In the genomic region with DNA sequence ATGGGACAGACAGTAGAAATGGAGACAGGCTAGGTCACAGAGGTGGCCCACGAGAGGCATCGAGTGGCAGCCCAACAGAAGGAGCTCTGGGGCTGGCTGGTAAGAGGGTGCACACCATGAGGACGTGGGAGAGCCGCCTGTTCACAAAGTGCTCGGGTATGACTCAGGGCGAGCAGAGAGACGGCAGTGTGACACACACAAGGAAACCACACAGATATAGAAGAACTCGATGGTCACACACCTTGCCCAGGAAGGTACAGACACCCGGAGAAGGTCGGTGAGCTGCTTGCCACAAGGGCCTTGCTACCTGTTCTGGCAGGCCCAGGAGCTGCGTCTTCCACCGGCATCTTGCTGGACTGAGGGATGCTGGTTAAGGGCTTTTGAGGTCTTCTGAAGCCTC, we compare ENCODE assay signal across 19 cellular contexts. TPM values are rescaled to one million over a fixed set of nuclear protein-coding genes. Genes with fewer than 3 reads are reported as not detected.
DNase-seq lines count a peak whose midpoint lies in the region; ATAC-seq and TF ChIP-seq lines count a peak whose summit lies in the region.
"Had no signal": no experiment of that assay in that cellular context is flagged by ENCODE, and none has a peak within 500 bp of the region (broad histone marks: within the 10 kb centered on the region; RNA-seq: fewer than 3 reads in every experiment).

No MANE protein-coding gene starts in this region.

- CTCF ChIA-PET in HCT116 (lab: Charles Lee) = no interaction called here

- H3K79me2 ChIP-seq in HCT116 (ENCODE audit: insufficient read depth, low read length) = no peaks in the 10 kb centered on the region

- peak; percentile 63 for DNase-seq in Daoy (ENCODE audit: low read depth)
- DNase-seq in HCT116 (ENCODE audit: low read depth, low spot score) = no peak
- DNase-seq in astrocyte of the hippocampus (ENCODE audit: low read depth, low spot score) = peak; percentile 31
- no peak for DNase-seq in mucosa of descending colon
- DNase-seq in NCI-H774 (lab: John Stamatoyannopoulos, UW) = no peak
- no peak for DNase-seq in dedifferentiated amniotic fluid mesenchymal stem cell (ENCODE audit: extremely low spot score)
- DNase-seq in T-helper 17 cell = no peak
- DNase-seq: activated naive CD4-positive, alpha-beta T cell treated with anti-CD3 and anti-CD28 coated beads for 36 hours; AML-193; dorsolateral prefrontal cortex; esophagus squamous epithelium; heart left ventricle; islet precursor cell; mesendoderm; NCI-H1092; NCI-H2107; NCI-H526 treated with DMSO at 0.1 percent for 48 hours; SK-N-SH had no signal

- no peak overlapping the region for H3K27ac Mint-ChIP-seq in T-helper 17 cell
- H3K27ac Mint-ChIP-seq: activated naive CD4-positive, alpha-beta T cell treated with anti-CD3 and anti-CD28 coated beads for 36 hours had no signal

- no peak for TF ChIP-seq CTCF in HCT116 (IDR thresholded peaks at IDR 0.05 in 2 of 3, conservative IDR thresholded peaks at IDR 0.05 in 1 of 3; ENCODE audit: borderline replicate concordance in 1 of 3, insufficient read depth in 1 of 3, low read depth in 2 of 3, low read length in 2 of 3)
- TF ChIP-seq CTCF in mucosa of descending colon (IDR thresholded peaks at IDR 0.05) = no peak

- no peak overlapping the region for H3K27ac ChIP-seq in HCT116 (ENCODE audit: low read depth, low read length)
- H3K27ac ChIP-seq: dorsolateral prefrontal cortex had no signal

- H3K27me3 Mint-ChIP-seq in T-helper 17 cell = peaks cover 17% of the 10 kb centered on the region

- peak; percentile 55; the same call in 1 of the 2 replicates for ATAC-seq in HCT116
- ATAC-seq in mucosa of descending colon = peak; percentile 32
- no peak for ATAC-seq in HG03432 (IDR thresholded peaks at IDR 0.05; ENCODE audit: unreplicated experiment)
- ATAC-seq in T-helper 17 cell = no peak
- ATAC-seq: heart left ventricle had no signal

- RAD21 ChIA-PET in HCT116 (lab: Charles Lee; ENCODE audit: low non-redundant PET in 1 of 2, low total read pairs in 2 of 2, uncharacterized antibody in 2 of 2, unreplicated experiment in 2 of 2) = no interaction called here

- peaks cover 0 to 16% of the 10 kb centered on the region in 2 experiments; a peak in 2 of 4 replicates for H3K4me1 ChIP-seq in HCT116 (ENCODE audit: control insufficient read depth in 1 of 2, insufficient read depth in 2 of 2, low read length in 2 of 2)
- no peaks in the 10 kb centered on the region for H3K4me1 ChIP-seq in mucosa of descending colon (ENCODE audit: low read depth)

- H3K4me3 ChIP-seq in HCT116 (replicated peaks in 1 of 2; ENCODE audit: low read depth in 1 of 2, low read length in 2 of 2) = no peak overlapping the region
- no peak overlapping the region for H3K4me3 ChIP-seq in mucosa of descending colon
- H3K4me3 ChIP-seq: dorsolateral prefrontal cortex, esophagus squamous epithelium, heart left ventricle had no signal

- no peaks in the 10 kb centered on the region for H3K9me2 ChIP-seq in HCT116 (ENCODE audit: insufficient read depth)
- H3K9me2 ChIP-seq: SK-N-SH had no signal

- H2AFZ ChIP-seq in HCT116 (ENCODE audit: low read depth, low read length, poor library complexity, severe bottlenecking) = no peak overlapping the region

- H3K9ac ChIP-seq in HCT116 (ENCODE audit: low read length) = no peak overlapping the region
- H3K9ac ChIP-seq: SK-N-SH had no signal

- TF ChIP-seq RAD21 in HCT116 (IDR thresholded peaks at IDR 0.05; ENCODE audit: low read depth) = no peak

- no peaks in the 10 kb centered on the region for H3K27me3 ChIP-seq in HCT116 (ENCODE audit: insufficient read depth, low read length)
- H3K27me3 ChIP-seq: dorsolateral prefrontal cortex, esophagus squamous epithelium, heart left ventricle had no signal

- peaks cover 4% of the 10 kb centered on the region for H3K36me3 Mint-ChIP-seq in T-helper 17 cell (ENCODE audit: low read depth)

- peaks cover 3% of the 10 kb centered on the region for H3K4me1 Mint-ChIP-seq in T-helper 17 cell

- H4K20me1 ChIP-seq in HCT116 (ENCODE audit: insufficient read depth) = no peaks in the 10 kb centered on the region

- no peak overlapping the region for H3K4me3 Mint-ChIP-seq in T-helper 17 cell
- H3K4me3 Mint-ChIP-seq: activated naive CD4-positive, alpha-beta T cell treated with anti-CD3 and anti-CD28 coated beads for 36 hours had no signal

- intact Hi-C loops in HCT116 (cut with micrococcal nuclease) = no loop called here
- intact Hi-C loops in mucosa of descending colon (cut with DNase I, micrococcal nuclease) = no loop called here

- no peak for TF ChIP-seq POLR2A in HCT116 (IDR thresholded peaks at IDR 0.05; ENCODE audit: borderline replicate concordance, extremely low read depth, insufficient read depth, insufficient read length)

- H3K36me3 ChIP-seq in HCT116 (ENCODE audit: control insufficient read depth in 1 of 2, insufficient read depth in 2 of 2, low read length in 2 of 2) (no peaks in the 10 kb centered on the region), mucosa of descending colon (ENCODE audit: low read depth) (no peaks in the 10 kb centered on the region)
- H3K36me3 ChIP-seq: heart left ventricle had no signal

- 0 out of 2 replicates have a peak overlapping the region, but pooled peaks have one; percentile 10 for H3K4me2 ChIP-seq in HCT116 (ENCODE audit: low read length)

- H3K9me3 ChIP-seq in HCT116 (ENCODE audit: control insufficient read depth in 1 of 2, insufficient read depth in 1 of 2, low read depth in 1 of 2, low read length in 2 of 2) = no peaks in the 10 kb centered on the region
- no peaks in the 10 kb centered on the region for H3K9me3 ChIP-seq in mucosa of descending colon
- H3K9me3 ChIP-seq in T-helper 17 cell (ENCODE audit: control insufficient read depth, low read length, poor library complexity, severe bottlenecking) = no peaks in the 10 kb centered on the region
- H3K9me3 ChIP-seq: esophagus squamous epithelium, heart left ventricle, SK-N-SH had no signal

- BruUV-seq in HCT116 (replicated peaks; lab: Mats Ljungman, UMichigan) = no TSS peak

- POLR2A ChIA-PET in HCT116 (lab: Charles Lee) = no interaction called here

TF ChIP-seq in HCT116, 20 proteins besides CTCF, POLR2A, EP300 and RAD21 (continues in another document):
- TF ChIP-seq EZH2phosphoT487 (IDR thresholded peaks at IDR 0.05; ENCODE audit: borderline replicate concordance) (no peak), ELF1 (IDR thresholded peaks at IDR 0.05; ENCODE audit: borderline replicate concordance, low read depth) (no peak), EZH2 (IDR thresholded peaks at IDR 0.05) (no peak), ZFX (IDR thresholded peaks at IDR 0.05) (no peak), YY1 (IDR thresholded peaks at IDR 0.05; ENCODE audit: extremely low read depth, insufficient replicate concordance, low read depth, low read length) (no peak), CBX3 (IDR thresholded peaks at IDR 0.05; ENCODE audit: low read depth) (no peak), JUND (IDR thresholded peaks at IDR 0.05) (no peak), SIN3A (IDR thresholded peaks at IDR 0.05; ENCODE audit: low read depth) (no peak)
- TF ChIP-seq, protein P1, sequence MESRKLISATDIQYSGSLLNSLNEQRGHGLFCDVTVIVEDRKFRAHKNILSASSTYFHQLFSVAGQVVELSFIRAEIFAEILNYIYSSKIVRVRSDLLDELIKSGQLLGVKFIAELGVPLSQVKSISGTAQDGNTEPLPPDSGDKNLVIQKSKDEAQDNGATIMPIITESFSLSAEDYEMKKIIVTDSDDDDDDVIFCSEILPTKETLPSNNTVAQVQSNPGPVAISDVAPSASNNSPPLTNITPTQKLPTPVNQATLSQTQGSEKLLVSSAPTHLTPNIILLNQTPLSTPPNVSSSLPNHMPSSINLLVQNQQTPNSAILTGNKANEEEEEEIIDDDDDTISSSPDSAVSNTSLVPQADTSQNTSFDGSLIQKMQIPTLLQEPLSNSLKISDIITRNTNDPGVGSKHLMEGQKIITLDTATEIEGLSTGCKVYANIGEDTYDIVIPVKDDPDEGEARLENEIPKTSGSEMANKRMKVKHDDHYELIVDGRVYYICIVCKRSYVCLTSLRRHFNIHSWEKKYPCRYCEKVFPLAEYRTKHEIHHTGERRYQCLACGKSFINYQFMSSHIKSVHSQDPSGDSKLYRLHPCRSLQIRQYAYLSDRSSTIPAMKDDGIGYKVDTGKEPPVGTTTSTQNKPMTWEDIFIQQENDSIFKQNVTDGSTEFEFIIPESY (IDR thresholded peaks at IDR 0.05; ENCODE audit: extremely low read depth, insufficient replicate concordance, low read length) = no peak
- TF ChIP-seq, protein P2, sequence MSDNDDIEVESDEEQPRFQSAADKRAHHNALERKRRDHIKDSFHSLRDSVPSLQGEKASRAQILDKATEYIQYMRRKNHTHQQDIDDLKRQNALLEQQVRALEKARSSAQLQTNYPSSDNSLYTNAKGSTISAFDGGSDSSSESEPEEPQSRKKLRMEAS (IDR thresholded peaks at IDR 0.05) = no peak

RNA-seq across cellular contexts. Expression of a gene that starts 50.2 kb away (rescaled TPM):
- total RNA-seq in Daoy (2014; rRNA removed; shearing (Covaris generic)) = 5.0 and 5.2 TPM in 2 replicates
- total RNA-seq in HCT116 (2021; ENCODE audit: unreplicated experiment) (1.8 TPM), mucosa of descending colon (100 to 1,000 TPM; 141 to 645 (median 213) TPM), T-helper 17 cell (not detected)
- 2.0 TPM in 2 replicates for polyA plus RNA-seq in HCT116 (2012)

RNA-seq across cellular contexts. Expression of a gene that starts 54.1 kb away (rescaled TPM):
- total RNA-seq in Daoy (2014; rRNA removed; shearing (Covaris generic)) = 7.8 and 8.1 TPM in 2 replicates
- 8.5 TPM for total RNA-seq in HCT116 (2021; ENCODE audit: unreplicated experiment)
- polyA plus RNA-seq in HCT116 (2012) = 1.5 and 2.2 TPM in 2 replicates
- 10 to 100 TPM in 2 of 3 donors, 1 to 10 TPM in 1; 6.1 to 12.7 (median 11.4) TPM for total RNA-seq in mucosa of descending colon
- 10 to 100 TPM; 11.8 to 17.6 TPM for total RNA-seq in T-helper 17 cell

Comparison
In these comparisons a context has a peak if more than half of its experiments do, and no peak if none do; other contexts are left out.
1. DNase-seq: peak in Daoy (single experiment) and astrocyte of the hippocampus (single experiment); none in HCT116 (single experiment), mucosa of descending colon (0 of 3), NCI-H774 (single experiment), dedifferentiated amniotic fluid mesenchymal stem cell (single experiment) and T-helper 17 cell (0 of 3).
2. ATAC-seq: peak in HCT116 (single experiment) and mucosa of descending colon (single experiment); none in HG03432 (single experiment) and T-helper 17 cell (single experiment).
3. RNA of a gene that starts 50.2 kb away (total RNA-seq): 141 to 645 TPM in mucosa of descending colon; 5.0 to 5.2 TPM in Daoy, 1.8 TPM in HCT116 (single experiment) and not detected in T-helper 17 cell; every median in the first group is over 10 times any median in the second.